9 cellular contexts compared by ENCODE assay signal in the genomic region with DNA sequence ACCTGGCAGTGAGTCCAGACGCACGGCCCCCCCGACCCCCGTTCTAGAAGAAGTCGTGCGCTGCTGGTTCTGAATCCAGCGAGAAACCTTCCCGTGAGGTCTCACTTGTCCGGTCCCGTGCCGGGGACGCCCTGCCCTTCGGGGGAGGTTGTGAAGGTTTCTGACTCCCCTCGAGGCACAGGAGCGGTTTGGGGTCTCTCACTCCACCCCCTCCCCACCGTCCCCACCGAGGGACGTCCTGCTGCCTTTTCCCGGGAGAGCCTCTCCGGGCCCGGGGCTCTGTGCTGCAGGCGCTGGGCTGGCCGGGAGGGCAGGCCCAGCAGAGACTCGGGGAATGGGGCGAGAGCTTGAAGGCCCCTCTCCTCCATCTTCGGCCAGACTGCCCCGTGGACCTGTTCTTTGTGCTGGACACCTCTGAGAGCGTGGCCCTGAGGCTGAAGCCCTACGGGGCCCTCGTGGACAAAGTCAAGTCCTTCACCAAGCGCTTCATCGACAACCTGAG. TPM values are rescaled to one million over a fixed set of nuclear protein-coding genes. Genes with fewer than 3 reads are reported as not detected.
A peak's percentile ranks its signal among the peaks of the same experiment; 100 is the strongest.
DNase-seq lines count a peak whose midpoint lies in the region; ATAC-seq and TF ChIP-seq lines count a peak whose summit lies in the region.
"Had no signal": no experiment of that assay in that cellular context is flagged by ENCODE, and none has a peak within 500 bp of the region (broad histone marks: within the 10 kb centered on the region; RNA-seq: fewer than 3 reads in every experiment).

No MANE protein-coding gene starts in this region.

- no peak overlapping the region for H3K27ac ChIP-seq in HUES64 (ENCODE audit: low read depth, low read length)
- no peak overlapping the region for H3K27ac ChIP-seq in effector memory CD4-positive, alpha-beta T cell (ENCODE audit: insufficient read depth, low read length, poor library complexity, severe bottlenecking)

- no peak for TF ChIP-seq CTCF in mucosa of descending colon (IDR thresholded peaks at IDR 0.05)

- ATAC-seq in mucosa of descending colon (peak; percentile 2), HG03378 (IDR thresholded peaks at IDR 0.05; ENCODE audit: unreplicated experiment) (no peak)

- 4% methylated on average over 31 of the region's 32 CpGs for WGBS in HUES64

- peaks cover 31% of the 10 kb centered on the region for H3K36me3 ChIP-seq in HUES64 (ENCODE audit: insufficient read depth, low read length)
- no peaks in the 10 kb centered on the region for H3K36me3 ChIP-seq in effector memory CD4-positive, alpha-beta T cell (ENCODE audit: control insufficient read depth, insufficient read depth, low read length)
- no peaks in the 10 kb centered on the region for H3K36me3 ChIP-seq in mucosa of descending colon (ENCODE audit: low read depth)

- peak overlapping the region; percentile 75 for H3K4me3 ChIP-seq in HUES64 (ENCODE audit: low read length)
- peak overlapping the region; percentile 54 for H3K4me3 ChIP-seq in effector memory CD4-positive, alpha-beta T cell (ENCODE audit: insufficient read depth, low read depth, low read length, poor library complexity, severe bottlenecking)
- H3K4me3 ChIP-seq in mucosa of descending colon: peak overlapping the region; percentile 22

- peak; percentile 32 for DNase-seq in 8988T
- DNase-seq in effector memory CD4-positive, alpha-beta T cell: no peak
- peak in 2 of 3 donors; percentile 49 to 56 for DNase-seq in mucosa of descending colon
- DNase-seq in UCSD-AML1 (lab: John Stamatoyannopoulos, UW; ENCODE audit: unreplicated experiment): no peak
- DNase-seq in dermis blood vessel endothelial cell: no peak
- DNase-seq in GM19240 (ENCODE audit: insufficient read length, low spot score): no peak
- DNase-seq: NCI-H2029 treated with DMSO at 0.1 percent for 48 hours had no signal

- intact Hi-C loops in mucosa of descending colon (cut with DNase I, micrococcal nuclease): loop anchor here in 1 of 2 donors (2.0 kb wide), 1 partner anchor 116 kb away; a partner anchor contains a TSS

- peak overlapping the region; percentile 73 for H3K9ac ChIP-seq in HUES64 (ENCODE audit: low read depth, low read length)

- H3K27me3 ChIP-seq in HUES64 (ENCODE audit: insufficient read depth, low read length): peaks cover 41% of the 10 kb centered on the region
- no peaks in the 10 kb centered on the region for H3K27me3 ChIP-seq in effector memory CD4-positive, alpha-beta T cell (replicated peaks; ENCODE audit: control insufficient read depth, insufficient read depth, low read length, poor library complexity, severe bottlenecking)

- no peaks in the 10 kb centered on the region for H3K9me3 ChIP-seq in HUES64 (ENCODE audit: insufficient read depth, low read depth, low read length)
- no peaks in the 10 kb centered on the region for H3K9me3 ChIP-seq in effector memory CD4-positive, alpha-beta T cell (ENCODE audit: control insufficient read depth, low read length)
- H3K9me3 ChIP-seq in mucosa of descending colon: no peaks in the 10 kb centered on the region

- H3K4me1 ChIP-seq in HUES64 (ENCODE audit: insufficient read depth, low read length) (peaks cover 5% of the 10 kb centered on the region; the same call in 1 of the 2 replicates), mucosa of descending colon (ENCODE audit: low read depth) (peaks cover 11% of the 10 kb centered on the region)
- peaks cover 18% of the 10 kb centered on the region for H3K4me1 ChIP-seq in effector memory CD4-positive, alpha-beta T cell (ENCODE audit: control insufficient read depth, insufficient read depth, low read length, poor library complexity, severe bottlenecking)

RNA-seq across cellular contexts. Expression of a gene that starts 0.7 kb away (rescaled TPM):
- 98.9 TPM for polyA plus RNA-seq in HUES64 (2013, experiment 1 of 2)
- polyA plus RNA-seq in HUES64 (2013, experiment 2 of 2): 95.3 TPM
- 100 to 1,000 TPM in 2 of 3 donors, 10 to 100 TPM in 1; 45.0 to 663 (median 114) TPM for total RNA-seq in mucosa of descending colon
- total RNA-seq in dermis blood vessel endothelial cell: 8.5 and 32.7 TPM in 2 replicates

Comparison
In these comparisons a context has a peak if more than half of its experiments do, and no peak if none do; other contexts are left out.
1. DNase-seq: peak in 8988T (single experiment) and mucosa of descending colon (2 of 3); none in effector memory CD4-positive, alpha-beta T cell (0 of 3), UCSD-AML1 (single experiment), dermis blood vessel endothelial cell (single experiment) and GM19240 (single experiment).
2. H3K4me3 ChIP-seq: peak in every context shown above with its lines; median percentile 75 in HUES64; 54 in effector memory CD4-positive, alpha-beta T cell; 22 in mucosa of descending colon.